22 cellular contexts compared by ENCODE assay signal in the genomic region with DNA sequence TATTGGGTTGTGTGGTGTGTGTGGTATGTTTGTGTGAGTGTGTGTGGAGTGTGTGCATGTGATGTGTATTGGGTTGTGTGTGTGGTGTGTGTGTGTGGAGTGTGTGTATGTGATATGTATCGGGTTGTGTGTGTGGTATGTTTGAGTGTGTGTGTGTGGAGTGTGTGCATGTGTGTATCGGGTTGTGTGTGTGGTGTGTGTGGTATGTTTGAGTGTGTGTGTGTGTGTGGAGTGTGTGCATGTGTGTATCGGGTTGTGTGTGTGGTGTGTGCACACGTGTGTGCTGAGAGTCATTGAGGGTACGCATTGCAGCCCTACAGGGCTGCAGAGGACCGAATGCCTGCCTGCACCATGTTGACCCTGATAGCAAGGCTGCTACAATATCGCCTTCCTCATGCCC. TPM values are rescaled to one million over a fixed set of nuclear protein-coding genes. Genes with fewer than 3 reads are reported as not detected.
DNase-seq lines count a peak whose midpoint lies in the region; ATAC-seq, FAIRE-seq and TF ChIP-seq lines count a peak whose summit lies in the region.
"Had no signal": no experiment of that assay in that cellular context is flagged by ENCODE, and none has a peak within 500 bp of the region (broad histone marks: within the 10 kb centered on the region; RNA-seq: fewer than 3 reads in every experiment).

No MANE protein-coding gene starts in this region.

- 86% methylated on average over 7 of the region's 7 CpGs for WGBS in A549 (ENCODE audit: missing lambda C conversion rate)
- 93% methylated on average over 3 of the region's 7 CpGs; no CpG with 5 or more reads in 1 of the 2 experiments for WGBS in IMR-90 (ENCODE audit: extremely low coverage in 2 of 2, insufficient read length in 1 of 2), 2 experiments
- 94% methylated on average over 7 of the region's 7 CpGs for WGBS in prostate gland

- H4K8ac ChIP-seq in IMR-90 (ENCODE audit: low read depth in 2 of 2, low read length in 2 of 2): no peak overlapping the region

- CTCF ChIA-PET in A549 (lab: Yijun Ruan, JAX): interaction anchor here (2.0 kb wide), 1 partner anchor 319 kb away, joined by 5 read pairs; no protein-coding TSS in a partner anchor
- CTCF ChIA-PET in IMR-90 (lab: Yijun Ruan, JAX): no interaction called here

- TF ChIP-seq CTCF in A549 (IDR thresholded peaks at IDR 0.05) (no peak), IMR-90 (conservative IDR thresholded peaks at IDR 0.05; ENCODE audit: low read depth, low read length) (no peak), bronchial epithelial cell (IDR thresholded peaks at IDR 0.05; ENCODE audit: insufficient read depth, low read length, severe bottlenecking) (no peak), prostate gland (IDR thresholded peaks at IDR 0.05) (no peak)

- TF ChIP-seq EP300 in A549 (IDR thresholded peaks at IDR 0.05): no peak

- no peak overlapping the region for H2AK9ac ChIP-seq in IMR-90 (replicated peaks; ENCODE audit: low read depth, low read length, poor library complexity)

- no peak overlapping the region; the same call in 1 of the 2 replicates for H3K14ac ChIP-seq in IMR-90 (replicated peaks; ENCODE audit: low read depth, low read length)

- TF ChIP-seq POLR2A in A549 (IDR thresholded peaks at IDR 0.05; ENCODE audit: low read length) (no peak), IMR-90 (IDR thresholded peaks at IDR 0.05; ENCODE audit: low read depth, low read length) (no peak), prostate gland (IDR thresholded peaks at IDR 0.05) (no peak)

- 0 out of 2 replicates have a peak overlapping the region, but pooled peaks have one; percentile 26 for H2BK120ac ChIP-seq in IMR-90 (ENCODE audit: low read depth, low read length)

- H3K4me1 ChIP-seq in A549: peaks cover 20% of the 10 kb centered on the region
- peaks cover 5% of the 10 kb centered on the region for H3K4me1 ChIP-seq in IMR-90 (ENCODE audit: control insufficient read depth, insufficient read depth, low read length)
- H3K4me1 ChIP-seq in prostate gland (replicated peaks): no peaks in the 10 kb centered on the region
- H3K4me1 ChIP-seq: BE2C, SJCRH30 had no signal

- 0 out of 2 replicates have a peak overlapping the region, but pooled peaks have one; percentile 23 for H3K4ac ChIP-seq in IMR-90 (ENCODE audit: low read depth, low read length)

- in situ Hi-C loops in IMR-90 (cut with MboI; ENCODE audit: low sequenced_read_pairs): loop anchor here (10.0 kb wide), 1 partner anchor 257 kb away; a partner anchor contains a TSS

- POLR2A ChIA-PET in A549 (lab: Yijun Ruan, JAX): no interaction called here
- POLR2A ChIA-PET in IMR-90 (lab: Charles Lee; ENCODE audit: unreplicated experiment): no interaction called here

- H3K4me2 ChIP-seq in A549 (no peak overlapping the region), IMR-90 (ENCODE audit: low read depth, low read length) (no peak overlapping the region)
- H3K4me2 ChIP-seq: KMS-11, PC-9 had no signal

- no peak overlapping the region for H3K9ac ChIP-seq in IMR-90 (ENCODE audit: low read depth, low read length)
- H3K9ac ChIP-seq: KMS-11 had no signal

- H4K20me1 ChIP-seq in IMR-90 (ENCODE audit: insufficient read depth, low read length): no peaks in the 10 kb centered on the region

- BruUV-seq in IMR-90 (replicated peaks; lab: Mats Ljungman, UMichigan): no TSS peak

- H3K9me1 ChIP-seq in IMR-90 (ENCODE audit: insufficient read depth, low read length): peaks cover 13% of the 10 kb centered on the region

- H3K36me3 ChIP-seq in IMR-90 (ENCODE audit: control insufficient read depth, insufficient read depth, low read length): no peaks in the 10 kb centered on the region
- no peaks in the 10 kb centered on the region for H3K36me3 ChIP-seq in bronchial epithelial cell (ENCODE audit: control insufficient read depth, insufficient read depth, low read length)
- H3K36me3 ChIP-seq in prostate gland: no peaks in the 10 kb centered on the region
- H3K36me3 ChIP-seq: BE2C, SJCRH30 had no signal

- H3K23ac ChIP-seq in IMR-90 (ENCODE audit: low read depth, low read length): no peak overlapping the region

- no peak overlapping the region for H3K4me3 ChIP-seq in A549
- H3K4me3 ChIP-seq in IMR-90 (ENCODE audit: insufficient read depth, low read depth, low read length): no peak overlapping the region
- no peak overlapping the region for H3K4me3 ChIP-seq in bronchial epithelial cell (ENCODE audit: low read depth, low read length)
- no peak overlapping the region for H3K4me3 ChIP-seq in prostate gland
- H3K4me3 ChIP-seq: PC-9, SJCRH30 had no signal

- DNase-seq in A549 (ENCODE audit: low read depth in 1 of 2, low spot score in 1 of 2) (no peak), GM18507 (ENCODE audit: extremely low spot score, insufficient read length, low read depth) (no peak), IMR-90 (no peak), bronchial epithelial cell (ENCODE audit: low read depth) (no peak), prostate gland (ENCODE audit: low spot score) (no peak), iPS-NIHi11 (ENCODE audit: low spot score) (no peak)
- DNase-seq: 8988T; BE2C; CD4-positive, alpha-beta memory T cell; EL; GOT3; HFFc6; NCI-H1436; NCI-H1930; NCI-H226; NCI-H524; NCI-H82; PC-9 had no signal

- H3K18ac ChIP-seq in IMR-90 (ENCODE audit: low read depth, low read length): no peak overlapping the region

- H2AFZ ChIP-seq in IMR-90 (replicated peaks; ENCODE audit: low read length, poor library complexity): no peak overlapping the region
- H2AFZ ChIP-seq: PC-9 had no signal

- H3K27me3 ChIP-seq in IMR-90 (ENCODE audit: control insufficient read depth, insufficient read depth, low read length) (no peaks in the 10 kb centered on the region), bronchial epithelial cell (ENCODE audit: control insufficient read depth, insufficient read depth, low read length) (no peaks in the 10 kb centered on the region), prostate gland (replicated peaks; ENCODE audit: insufficient read depth) (no peaks in the 10 kb centered on the region)
- H3K27me3 ChIP-seq: BE2C, SJCRH30 had no signal

- H3K56ac ChIP-seq in IMR-90 (ENCODE audit: extremely low read depth, insufficient read depth, low read length): no peak overlapping the region

- H2BK20ac ChIP-seq in IMR-90 (ENCODE audit: low read depth, low read length): peak overlapping the region; percentile 24; the same call in 1 of the 2 replicates

- TF ChIP-seq RAD21 in A549 (conservative IDR thresholded peaks at IDR 0.05 in 1 of 2, IDR thresholded peaks at IDR 0.05 in 1 of 2) (no peak), IMR-90 (IDR thresholded peaks at IDR 0.05; ENCODE audit: low read length) (no peak)

- H3K79me1 ChIP-seq in IMR-90 (ENCODE audit: low read depth in 1 of 2, low read length in 2 of 2): no peaks in the 10 kb centered on the region

- 0 out of 2 replicates have a peak overlapping the region, but pooled peaks have one; percentile 10 for H4K91ac ChIP-seq in IMR-90 (ENCODE audit: insufficient read depth, low read depth, low read length)

- ATAC-seq in A549 (no peak), IMR-90 (ENCODE audit: low read depth) (no peak), HG03571 (IDR thresholded peaks at IDR 0.05; ENCODE audit: unreplicated experiment) (no peak), HG03045 (IDR thresholded peaks at IDR 0.05; ENCODE audit: unreplicated experiment) (no peak)

- FAIRE-seq in A549 (lab: Jason Lieb, UNC) (no peak), GM18507 (lab: Jason Lieb, UNC) (peak; percentile 31), bronchial epithelial cell (lab: Jason Lieb, UNC) (peak; percentile 60)

- no peak overlapping the region for H2BK15ac ChIP-seq in IMR-90 (ENCODE audit: low read depth, low read length)

- peak overlapping the region; percentile 84 for H2BK5ac ChIP-seq in IMR-90 (ENCODE audit: low read depth, low read length, poor library complexity, severe bottlenecking)

- intact Hi-C loops in IMR-90 (cut with micrococcal nuclease): loop anchor here (5.0 kb wide), 1 partner anchor 164 kb away; no protein-coding TSS in a partner anchor
- intact Hi-C loops in prostate gland (cut with DNase I): loop anchor here (10.0 kb wide), 2 partner anchors 83 to 257 kb away; a partner anchor contains a TSS

- H2AK5ac ChIP-seq in IMR-90 (ENCODE audit: low read depth, low read length): peak overlapping the region; percentile 79

- H3K9me3 ChIP-seq in A549 (no peaks in the 10 kb centered on the region), IMR-90 (ENCODE audit: control insufficient read depth, insufficient read depth, low read length) (no peaks in the 10 kb centered on the region), prostate gland (no peaks in the 10 kb centered on the region)
- H3K9me3 ChIP-seq: BE2C, SJCRH30 had no signal

- H4K5ac ChIP-seq in IMR-90 (ENCODE audit: low read depth, low read length): no peak overlapping the region

- H3K27ac ChIP-seq in A549: peak overlapping the region; percentile 77 to 87; a peak in 3 of 6 replicates
- no peak overlapping the region for H3K27ac ChIP-seq in IMR-90 (ENCODE audit: insufficient read depth, low read length)
- H3K27ac ChIP-seq in prostate gland: no peak overlapping the region
- H3K27ac ChIP-seq: KMS-11, PC-9, SJCRH30 had no signal

- dilution Hi-C loops in IMR-90 (cut with HindIII; ENCODE audit: low sequenced_read_pairs, unreplicated experiment): no loop called here

TF ChIP-seq in A549, 52 proteins besides CTCF, POLR2A, EP300 and RAD21 (continues in another document):
- TF ChIP-seq KDM1A (IDR thresholded peaks at IDR 0.05; ENCODE audit: low read depth): no peak

TF ChIP-seq in IMR-90, 13 proteins besides CTCF, POLR2A, EP300 and RAD21 (continues in another document):
- TF ChIP-seq, protein P1, sequence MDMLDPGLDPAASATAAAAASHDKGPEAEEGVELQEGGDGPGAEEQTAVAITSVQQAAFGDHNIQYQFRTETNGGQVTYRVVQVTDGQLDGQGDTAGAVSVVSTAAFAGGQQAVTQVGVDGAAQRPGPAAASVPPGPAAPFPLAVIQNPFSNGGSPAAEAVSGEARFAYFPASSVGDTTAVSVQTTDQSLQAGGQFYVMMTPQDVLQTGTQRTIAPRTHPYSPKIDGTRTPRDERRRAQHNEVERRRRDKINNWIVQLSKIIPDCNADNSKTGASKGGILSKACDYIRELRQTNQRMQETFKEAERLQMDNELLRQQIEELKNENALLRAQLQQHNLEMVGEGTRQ (IDR thresholded peaks at IDR 0.05; ENCODE audit: low read depth, low read length): no peak

RNA-seq across cellular contexts. Expression of a gene that starts 46.0 kb away (rescaled TPM):
- 2.4 and 3.2 TPM in 2 replicates for polyA plus RNA-seq in A549 (2011; rRNA removed)
- 0.49 and 0.57 TPM in 2 replicates for polyA plus RNA-seq in A549 (2012; cell fraction: cytosol; rRNA removed)
- polyA plus RNA-seq in A549 (2012; cell fraction: nucleus; rRNA removed): 0.18 and 0.37 TPM in 2 replicates
- 2.0 to 2.5 TPM (median 2.0 TPM) in 3 replicates for polyA plus RNA-seq in A549 (2017; fragmentation: RNase III; extraction: RNeasy Plus Mini Kit Qiagen cat#74134 plus additional on column Dnase treatment)
- polyA minus RNA-seq in A549 (2011; rRNA and poly(A)+ RNA removed): 2.0 and 2.4 TPM in 2 replicates
- 0.18 and 0.28 TPM in 2 replicates for total RNA-seq in IMR-90 (2012; rRNA removed)
- polyA plus RNA-seq in IMR-90 (2012; rRNA removed): 0.07 and 0.10 TPM in 2 replicates
- polyA plus RNA-seq in IMR-90 (2012; cell fraction: cytosol; rRNA removed): 0.02 TPM in 1 of 2 replicates, not detected in the other
- polyA plus RNA-seq in IMR-90 (2012; cell fraction: nucleus; rRNA removed; ENCODE audit: low replicate concordance): 0.01 and 0.09 TPM in 2 replicates
- total RNA-seq in bronchial epithelial cell: under 0.01 and 0.13 TPM in 2 replicates
- total RNA-seq in prostate gland: 1 to 10 TPM; 2.7 to 5.7 TPM

Comparison
In these comparisons a context has a peak if more than half of its experiments do, and no peak if none do; other contexts are left out.
1. H3K27ac ChIP-seq: peak in A549 (2 of 2); none in IMR-90 (single experiment) and prostate gland (0 of 2).